ENCODE assay signal across 1 cellular context in genomic region chr22:30223303-30223702, GRCh38.
A peak's percentile ranks its signal among the peaks of the same experiment; 100 is the strongest.
TF ChIP-seq lines count a peak whose summit lies in the region.

No MANE protein-coding gene starts in this region.

TF ChIP-seq in A549, 52 proteins besides CTCF, POLR2A, EP300 and RAD21 (continued from another document):
- no peak for TF ChIP-seq HMGXB4 (CRISPR knock-in tag; IDR thresholded peaks at IDR 0.05; ENCODE audit: borderline replicate concordance)
- no peak for TF ChIP-seq MAFK (IDR thresholded peaks at IDR 0.05; ENCODE audit: partially characterized antibody)
- 0 out of 2 replicates have a peak, but pooled peaks have one; percentile 58 for TF ChIP-seq HOXB13 (CRISPR knock-in tag; IDR thresholded peaks at IDR 0.05; ENCODE audit: low read depth)
- no peak for TF ChIP-seq SREBF2 (IDR thresholded peaks at IDR 0.05)
- TF ChIP-seq TP53 (CRISPR knock-in tag; IDR thresholded peaks at IDR 0.05): no peak
- TF ChIP-seq, protein P1, sequence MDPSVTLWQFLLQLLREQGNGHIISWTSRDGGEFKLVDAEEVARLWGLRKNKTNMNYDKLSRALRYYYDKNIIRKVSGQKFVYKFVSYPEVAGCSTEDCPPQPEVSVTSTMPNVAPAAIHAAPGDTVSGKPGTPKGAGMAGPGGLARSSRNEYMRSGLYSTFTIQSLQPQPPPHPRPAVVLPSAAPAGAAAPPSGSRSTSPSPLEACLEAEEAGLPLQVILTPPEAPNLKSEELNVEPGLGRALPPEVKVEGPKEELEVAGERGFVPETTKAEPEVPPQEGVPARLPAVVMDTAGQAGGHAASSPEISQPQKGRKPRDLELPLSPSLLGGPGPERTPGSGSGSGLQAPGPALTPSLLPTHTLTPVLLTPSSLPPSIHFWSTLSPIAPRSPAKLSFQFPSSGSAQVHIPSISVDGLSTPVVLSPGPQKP (IDR thresholded peaks at IDR 0.05; ENCODE audit: low read depth, low read length): no peak
